In genomic region chr2:204483497-204484164, GRCh38 we compare ENCODE assay signal across 14 cellular contexts.
DNase-seq lines count a peak whose midpoint lies in the region; ATAC-seq, FAIRE-seq and TF ChIP-seq lines count a peak whose summit lies in the region.
"Had no signal": no experiment of that assay in that cellular context is flagged by ENCODE, and none has a peak within 500 bp of the region (broad histone marks: within the 10 kb centered on the region; RNA-seq: fewer than 3 reads in every experiment).

No MANE protein-coding gene starts in this region.

- no peak overlapping the region for H2BK5ac ChIP-seq in IMR-90 (ENCODE audit: low read depth, low read length, poor library complexity, severe bottlenecking)

- CTCF ChIA-PET in IMR-90 (lab: Yijun Ruan, JAX) = no interaction called here

- no peaks in the 10 kb centered on the region for H3K9me3 ChIP-seq in IMR-90 (ENCODE audit: control insufficient read depth, insufficient read depth, low read length)
- H3K9me3 ChIP-seq: BLaER1 treated with 17β-estradiol and CSF1 and Interleukin-3, amounts not matched to agents 10 nM and 100 nM; psoas muscle had no signal

- no peak for TF ChIP-seq POLR2A in IMR-90 (IDR thresholded peaks at IDR 0.05; ENCODE audit: low read depth, low read length)
- no peak for TF ChIP-seq POLR2A in H54 (IDR thresholded peaks at IDR 0.05; ENCODE audit: low read depth, low read length)

- no peak overlapping the region for H3K27ac ChIP-seq in IMR-90 (ENCODE audit: insufficient read depth, low read length)
- H3K27ac ChIP-seq: BLaER1 treated with 17β-estradiol and CSF1 and Interleukin-3, amounts not matched to agents 10 nM and 100 nM; psoas muscle had no signal

- POLR2A ChIA-PET in IMR-90 (lab: Charles Lee; ENCODE audit: unreplicated experiment) = no interaction called here

- H4K8ac ChIP-seq in IMR-90 (ENCODE audit: low read depth in 2 of 2, low read length in 2 of 2) = no peak overlapping the region

- no peak overlapping the region for H3K4me2 ChIP-seq in IMR-90 (ENCODE audit: low read depth, low read length)
- H3K4me2 ChIP-seq: BLaER1 treated with 17β-estradiol and CSF1 and Interleukin-3, amounts not matched to agents 10 nM and 100 nM had no signal

- H2BK120ac ChIP-seq in IMR-90 (ENCODE audit: low read depth, low read length) = peak overlapping the region; percentile 54

- H3K4me1 ChIP-seq in IMR-90 (ENCODE audit: control insufficient read depth, insufficient read depth, low read length) = peaks cover 11% of the 10 kb centered on the region
- H3K4me1 ChIP-seq: psoas muscle had no signal

- TF ChIP-seq RAD21 in IMR-90 (IDR thresholded peaks at IDR 0.05; ENCODE audit: low read length) = no peak

- no peaks in the 10 kb centered on the region for H3K27me3 ChIP-seq in IMR-90 (ENCODE audit: control insufficient read depth, insufficient read depth, low read length)
- H3K27me3 ChIP-seq: BLaER1 treated with 17β-estradiol and CSF1 and Interleukin-3, amounts not matched to agents 10 nM and 100 nM had no signal

- no peak for FAIRE-seq in H54 (lab: Jason Lieb, UNC)

- H2BK15ac ChIP-seq in IMR-90 (ENCODE audit: low read depth, low read length) = peak overlapping the region; percentile 19; the same call in 1 of the 3 replicates

- H3K4me3 ChIP-seq in IMR-90 (ENCODE audit: insufficient read depth, low read depth, low read length) = no peak overlapping the region
- H3K4me3 ChIP-seq: BLaER1 treated with 17β-estradiol and CSF1 and Interleukin-3, amounts not matched to agents 10 nM and 100 nM; psoas muscle had no signal

- no peak overlapping the region for H2AFZ ChIP-seq in IMR-90 (replicated peaks; ENCODE audit: low read length, poor library complexity)

- peak overlapping the region; percentile 24 for H3K14ac ChIP-seq in IMR-90 (replicated peaks; ENCODE audit: low read depth, low read length)

- peak overlapping the region; percentile 50 for H3K18ac ChIP-seq in IMR-90 (ENCODE audit: low read depth, low read length)

- peaks cover 7% of the 10 kb centered on the region for H3K9me1 ChIP-seq in IMR-90 (ENCODE audit: insufficient read depth, low read length)

- in situ Hi-C loops in IMR-90 (cut with MboI; ENCODE audit: low sequenced_read_pairs) = no loop called here

- no CpG with 5 or more reads among the region's 4 CpGs for WGBS in IMR-90 (ENCODE audit: extremely low coverage in 2 of 2, insufficient read length in 1 of 2), 2 experiments

- no peak overlapping the region for H3K56ac ChIP-seq in IMR-90 (ENCODE audit: extremely low read depth, insufficient read depth, low read length)

- ATAC-seq in IMR-90 (ENCODE audit: low read depth) (no peak), GM18520 (IDR thresholded peaks at IDR 0.05; ENCODE audit: unreplicated experiment) (no peak), HG02852 (IDR thresholded peaks at IDR 0.05; ENCODE audit: unreplicated experiment) (no peak), HG03175 (IDR thresholded peaks at IDR 0.05; ENCODE audit: unreplicated experiment) (no peak)
- ATAC-seq: psoas muscle; stimulated activated naive B cell treated with anti-CD40 and anti-IgM and Interleukin-4, amounts not matched to agents 10 μg/mL and 1 μg/mL and 100 μg/mL, for 72 hours; WTC11 had no signal

- H2AK5ac ChIP-seq in IMR-90 (ENCODE audit: low read depth, low read length) = no peak overlapping the region; the same call in 1 of the 2 replicates

- H3K79me1 ChIP-seq in IMR-90 (ENCODE audit: low read depth in 1 of 2, low read length in 2 of 2) = no peaks in the 10 kb centered on the region

- H3K4ac ChIP-seq in IMR-90 (ENCODE audit: low read depth, low read length) = peak overlapping the region; percentile 41; the same call in 1 of the 2 replicates

- no TSS peak for BruUV-seq in IMR-90 (replicated peaks; lab: Mats Ljungman, UMichigan)

- TF ChIP-seq CTCF in IMR-90 (conservative IDR thresholded peaks at IDR 0.05; ENCODE audit: low read depth, low read length) = no peak

- no peak overlapping the region for H3K9ac ChIP-seq in IMR-90 (ENCODE audit: low read depth, low read length)
- H3K9ac ChIP-seq: BLaER1 treated with 17β-estradiol and CSF1 and Interleukin-3, amounts not matched to agents 10 nM and 100 nM had no signal

- intact Hi-C loops in IMR-90 (cut with micrococcal nuclease) = no loop called here

- H2AK9ac ChIP-seq in IMR-90 (replicated peaks; ENCODE audit: low read depth, low read length, poor library complexity) = peak overlapping the region; percentile 5

- H4K5ac ChIP-seq in IMR-90 (ENCODE audit: low read depth, low read length) = peak overlapping the region; percentile 44

- peak; percentile 3 for DNase-seq in CMK (ENCODE audit: low read depth)
- no peak for DNase-seq in IMR-90
- peak; percentile 90 for DNase-seq in NCI-H748 (lab: John Stamatoyannopoulos, UW; ENCODE audit: unreplicated experiment)
- peak; percentile 62 for DNase-seq in left kidney (ENCODE audit: low read depth, low spot score)
- DNase-seq in H54 (ENCODE audit: insufficient read length, low spot score) = no peak
- DNase-seq: NK-92 treated with Interleukin-12 subunit alpha and Interleukin-12 subunit beta, amount 100 ng/mL, for 24 hours; psoas muscle; stimulated activated CD4-positive, alpha-beta T cell treated with anti-CD3 and anti-CD28 coated beads, Interleukin-4, amount 100 ng/mL, for 1 hour; stimulated activated naive B cell treated with anti-CD40 and anti-IgM and Interleukin-4, amounts not matched to agents 10 μg/mL and 1 μg/mL and 100 μg/mL, for 72 hours had no signal

- no peak overlapping the region for H4K91ac ChIP-seq in IMR-90 (ENCODE audit: insufficient read depth, low read depth, low read length)

- no peaks in the 10 kb centered on the region for H4K20me1 ChIP-seq in IMR-90 (ENCODE audit: insufficient read depth, low read length)
- H4K20me1 ChIP-seq: BLaER1 treated with 17β-estradiol and CSF1 and Interleukin-3, amounts not matched to agents 10 nM and 100 nM had no signal

- H3K23ac ChIP-seq in IMR-90 (ENCODE audit: low read depth, low read length) = no peak overlapping the region

- peak overlapping the region; percentile 65 for H2BK20ac ChIP-seq in IMR-90 (ENCODE audit: low read depth, low read length)

- no peaks in the 10 kb centered on the region for H3K36me3 ChIP-seq in IMR-90 (ENCODE audit: control insufficient read depth, insufficient read depth, low read length)
- H3K36me3 ChIP-seq: BLaER1 treated with 17β-estradiol and CSF1 and Interleukin-3, amounts not matched to agents 10 nM and 100 nM had no signal

- dilution Hi-C loops in IMR-90 (cut with HindIII; ENCODE audit: low sequenced_read_pairs, unreplicated experiment) = no loop called here

TF ChIP-seq in IMR-90, 13 proteins besides CTCF, POLR2A, EP300 and RAD21:
- TF ChIP-seq CHD1 (IDR thresholded peaks at IDR 0.05; ENCODE audit: low read depth, low read length) (no peak), RFX5 (IDR thresholded peaks at IDR 0.05; ENCODE audit: low read depth, low read length) (no peak), ELK1 (IDR thresholded peaks at IDR 0.05; ENCODE audit: borderline replicate concordance, low read depth, low read length) (no peak), MXI1 (IDR thresholded peaks at IDR 0.05; ENCODE audit: borderline replicate concordance, low read depth, low read length) (no peak), MAZ (IDR thresholded peaks at IDR 0.05; ENCODE audit: borderline replicate concordance, low read depth, low read length) (no peak), BHLHE40 (IDR thresholded peaks at IDR 0.05; ENCODE audit: low read depth, low read length) (no peak), RCOR1 (IDR thresholded peaks at IDR 0.05; ENCODE audit: insufficient replicate concordance, low read length) (no peak), MAFK (IDR thresholded peaks at IDR 0.05; ENCODE audit: low read depth, low read length) (no peak), FOS (IDR thresholded peaks at IDR 0.05; ENCODE audit: low read depth, low read length) (no peak), CEBPB (IDR thresholded peaks at IDR 0.05; ENCODE audit: low read depth, low read length) (no peak), SMC3 (IDR thresholded peaks at IDR 0.05; ENCODE audit: low read depth, low read length) (no peak)

Comparison
In these comparisons a context has a peak if more than half of its experiments do, and no peak if none do; other contexts are left out.
1. DNase-seq: peak in CMK (single experiment), NCI-H748 (single experiment) and left kidney (single experiment); none in IMR-90 (single experiment) and H54 (single experiment).